ENCODE assay signal across 8 cellular contexts in the genomic region with DNA sequence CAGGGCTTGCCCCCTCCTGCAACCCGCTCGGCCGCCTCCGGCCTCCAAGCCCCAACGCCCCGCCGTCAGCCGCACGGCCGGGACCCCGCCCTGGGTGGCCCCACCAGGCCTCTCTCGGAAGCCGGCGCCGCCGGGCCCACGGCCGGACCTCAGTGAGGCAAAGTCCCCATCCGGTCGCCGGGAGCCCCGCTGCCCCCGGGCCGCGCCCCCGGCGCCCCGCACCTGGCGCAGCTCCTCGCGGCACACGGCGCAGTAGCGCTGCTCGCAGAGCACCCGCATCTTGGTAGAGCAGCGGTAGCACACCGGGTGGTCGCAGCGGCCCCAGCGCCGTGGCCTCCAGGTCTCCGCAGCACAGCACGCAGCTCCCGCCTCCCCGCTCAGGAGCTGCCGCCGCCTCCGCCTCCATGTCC. TPM values are rescaled to one million over a fixed set of nuclear protein-coding genes. Genes with fewer than 3 reads are reported as not detected.
DNase-seq lines count a peak whose midpoint lies in the region; ATAC-seq and TF ChIP-seq lines count a peak whose summit lies in the region.

No MANE protein-coding gene starts in this region.

- no peak overlapping the region for H2AFZ ChIP-seq in HCT116 (ENCODE audit: low read depth, low read length, poor library complexity, severe bottlenecking)

- H3K27ac Mint-ChIP-seq in endodermal cell (no peak overlapping the region), neural crest cell (ENCODE audit: unreplicated experiment) (no peak overlapping the region)

- peak; percentile 39 for ATAC-seq in HCT116

- H3K4me3 Mint-ChIP-seq in endodermal cell, result peak overlapping the region; percentile 74
- H3K4me3 Mint-ChIP-seq in neural crest cell, result peak overlapping the region; percentile 88

- H3K9me3 ChIP-seq in HCT116 (ENCODE audit: control insufficient read depth in 1 of 2, insufficient read depth in 1 of 2, low read depth in 1 of 2, low read length in 2 of 2) (no peaks in the 10 kb centered on the region), endodermal cell (ENCODE audit: control insufficient read depth, low read length) (no peaks in the 10 kb centered on the region)

- intact Hi-C loops in HCT116 (cut with micrococcal nuclease), result no loop called here

- H3K4me1 Mint-ChIP-seq in endodermal cell, result peaks cover 23% of the 10 kb centered on the region
- peaks cover 25% of the 10 kb centered on the region for H3K4me1 Mint-ChIP-seq in neural crest cell

- H3K36me3 ChIP-seq in HCT116 (ENCODE audit: control insufficient read depth in 1 of 2, insufficient read depth in 2 of 2, low read length in 2 of 2) (0 out of 4 replicates have a peak, but pooled peaks cover 0 to 7% of the 10 kb centered on the region in 2 experiments), endodermal cell (ENCODE audit: control insufficient read depth, insufficient read depth, low read length) (peaks cover 10% of the 10 kb centered on the region)

- peaks cover 7% of the 10 kb centered on the region for H3K36me3 Mint-ChIP-seq in endodermal cell (ENCODE audit: low read depth)
- H3K36me3 Mint-ChIP-seq in neural crest cell (ENCODE audit: low read depth), result no peaks in the 10 kb centered on the region

- H3K27me3 ChIP-seq in HCT116 (ENCODE audit: insufficient read depth, low read length) (no peaks in the 10 kb centered on the region), endodermal cell (ENCODE audit: control insufficient read depth, insufficient read depth, low read length, poor library complexity, severe bottlenecking) (no peaks in the 10 kb centered on the region)

- H3K9me2 ChIP-seq in HCT116 (ENCODE audit: insufficient read depth), result no peaks in the 10 kb centered on the region

- peaks cover 61% of the 10 kb centered on the region for H3K79me2 ChIP-seq in HCT116 (ENCODE audit: insufficient read depth, low read length)

- H3K27me3 Mint-ChIP-seq in endodermal cell (ENCODE audit: insufficient read depth) (no peaks in the 10 kb centered on the region), neural crest cell (ENCODE audit: low read depth) (no peaks in the 10 kb centered on the region)

- RAD21 ChIA-PET in HCT116 (lab: Charles Lee; ENCODE audit: low non-redundant PET in 1 of 2, low total read pairs in 2 of 2, uncharacterized antibody in 2 of 2, unreplicated experiment in 2 of 2), result no interaction called here

- TF ChIP-seq RAD21 in HCT116 (IDR thresholded peaks at IDR 0.05; ENCODE audit: low read depth), result no peak

- DNase-seq in GM12865 (ENCODE audit: low read depth), result no peak
- no peak for DNase-seq in HCT116 (ENCODE audit: low read depth, low spot score)
- peak; percentile 40 for DNase-seq in OCI-M1 (lab: John Stamatoyannopoulos, UW)
- peak; percentile 70 for DNase-seq in endodermal cell
- no peak for DNase-seq in neural crest cell (ENCODE audit: low read depth, low spot score)
- no peak for DNase-seq in hepatic stellate cell (ENCODE audit: low spot score)
- no peak for DNase-seq in effector CD8-positive, alpha-beta T cell (lab: John Stamatoyannopoulos, UW)
- no peak for DNase-seq in central memory CD4-positive, alpha-beta T cell

- peaks cover 24 to 53% of the 10 kb centered on the region in 2 experiments for H3K4me1 ChIP-seq in HCT116 (ENCODE audit: control insufficient read depth in 1 of 2, insufficient read depth in 2 of 2, low read length in 2 of 2)
- peaks cover 24% of the 10 kb centered on the region for H3K4me1 ChIP-seq in endodermal cell (ENCODE audit: control insufficient read depth, insufficient read depth, low read length)

- no TSS peak for BruUV-seq in HCT116 (replicated peaks; lab: Mats Ljungman, UMichigan)

- peaks cover 9% of the 10 kb centered on the region; the same call in 1 of the 2 replicates for H4K20me1 ChIP-seq in HCT116 (ENCODE audit: insufficient read depth)

- WGBS in endodermal cell (ENCODE audit: insufficient coverage in 1 of 2, insufficient read length in 1 of 2), 2 experiments, result 0% methylated on average over 14 to 49 of the region's 49 CpGs

- H3K4me2 ChIP-seq in HCT116 (ENCODE audit: low read length), result peak overlapping the region; percentile 92

- H3K9me3 Mint-ChIP-seq in endodermal cell, result no peaks in the 10 kb centered on the region
- no peaks in the 10 kb centered on the region for H3K9me3 Mint-ChIP-seq in neural crest cell

- TF ChIP-seq CTCF in GM12865 (IDR thresholded peaks at IDR 0.05; ENCODE audit: insufficient read depth, low read depth, low read length, missing control alignments) (no peak), HCT116 (IDR thresholded peaks at IDR 0.05 in 2 of 3, conservative IDR thresholded peaks at IDR 0.05 in 1 of 3; ENCODE audit: borderline replicate concordance in 1 of 3, insufficient read depth in 1 of 3, low read depth in 2 of 3, low read length in 2 of 3) (no peak), endodermal cell (conservative IDR thresholded peaks at IDR 0.05) (no peak), neural crest cell (conservative IDR thresholded peaks at IDR 0.05) (no peak)

- POLR2A ChIA-PET in HCT116 (lab: Charles Lee), result no interaction called here

- CTCF ChIA-PET in HCT116 (lab: Charles Lee), result no interaction called here

- H3K9ac ChIP-seq in HCT116 (ENCODE audit: low read length) (peak overlapping the region; percentile 97), endodermal cell (ENCODE audit: extremely low read depth, low read length, poor library complexity, severe bottlenecking) (peak overlapping the region; percentile 84)

- H3K4me3 ChIP-seq in GM12865 (ENCODE audit: low read depth, low read length) (peak overlapping the region; percentile 81), HCT116 (replicated peaks in 1 of 2; ENCODE audit: low read depth in 1 of 2, low read length in 2 of 2) (peak overlapping the region; percentile 79 to 87), endodermal cell (ENCODE audit: low read length) (peak overlapping the region; percentile 96)

- TF ChIP-seq POLR2A in HCT116 (IDR thresholded peaks at IDR 0.05; ENCODE audit: borderline replicate concordance, extremely low read depth, insufficient read depth, insufficient read length), result no peak

- H3K27ac ChIP-seq in HCT116 (ENCODE audit: low read depth, low read length) (peak overlapping the region; percentile 92), endodermal cell (ENCODE audit: low read depth, low read length) (peak overlapping the region; percentile 29)

TF ChIP-seq in HCT116, 20 proteins besides CTCF, POLR2A, EP300 and RAD21:
- TF ChIP-seq FOSL1 (IDR thresholded peaks at IDR 0.05; ENCODE audit: low read depth), result no peak
- TF ChIP-seq ZFX (IDR thresholded peaks at IDR 0.05), result peak; percentile 87; the same call in 1 of the 2 replicates

RNA-seq across cellular contexts. Expression of gene ZNF598, which starts 0.3 kb away (rescaled TPM):
- total RNA-seq in HCT116 (2021; ENCODE audit: unreplicated experiment) (57.4 TPM), endodermal cell (10 to 100 TPM; 45.6 to 49.5 TPM), neural crest cell (55.7 and 62.5 TPM in 2 replicates)
- polyA plus RNA-seq in HCT116 (2012), result 32.0 and 33.0 TPM in 2 replicates
- polyA plus RNA-seq in endodermal cell (2013, experiment 1 of 2), result 33.5 TPM
- 27.9 TPM for polyA plus RNA-seq in endodermal cell (2013, experiment 2 of 2)

RNA-seq across cellular contexts. Expression of gene NPW, which starts 10.3 kb away (rescaled TPM):
- 226 TPM for total RNA-seq in HCT116 (2021; ENCODE audit: unreplicated experiment)
- 110 and 125 TPM in 2 replicates for polyA plus RNA-seq in HCT116 (2012)
- total RNA-seq in endodermal cell, result 1 to 10 TPM; 1.2 to 1.9 TPM
- polyA plus RNA-seq in endodermal cell (2013, experiment 1 of 2), result 2.0 TPM
- polyA plus RNA-seq in endodermal cell (2013, experiment 2 of 2), result 1.6 TPM
- total RNA-seq in neural crest cell, result 0.82 and 1.3 TPM in 2 replicates

RNA-seq across cellular contexts. Expression of gene NHERF2, which starts 17.4 kb away (rescaled TPM):
- total RNA-seq in HCT116 (2021; ENCODE audit: unreplicated experiment) (58.4 TPM), endodermal cell (10 to 100 TPM; 20.1 to 25.5 TPM), neural crest cell (7.6 and 8.1 TPM in 2 replicates)
- polyA plus RNA-seq in HCT116 (2012), result 45.9 and 52.4 TPM in 2 replicates
- polyA plus RNA-seq in endodermal cell (2013, experiment 1 of 2), result 13.4 TPM
- polyA plus RNA-seq in endodermal cell (2013, experiment 2 of 2), result 11.3 TPM

RNA-seq across cellular contexts. Expression of gene SYNGR3, which starts 19.5 kb away (rescaled TPM):
- total RNA-seq in HCT116 (2021; ENCODE audit: unreplicated experiment) (11.5 TPM), endodermal cell (10 to 100 TPM in 1 of 2 donors, 1 to 10 TPM in 1; 7.0 to 11.2 TPM), neural crest cell (2.1 and 2.2 TPM in 2 replicates)
- 9.1 and 9.9 TPM in 2 replicates for polyA plus RNA-seq in HCT116 (2012)
- polyA plus RNA-seq in endodermal cell (2013, experiment 1 of 2), result 4.8 TPM
- polyA plus RNA-seq in endodermal cell (2013, experiment 2 of 2), result 3.7 TPM

RNA-seq across cellular contexts. Expression of gene GFER, which starts 25.3 kb away (rescaled TPM):
- total RNA-seq in HCT116 (2021; ENCODE audit: unreplicated experiment), result 47.3 TPM
- polyA plus RNA-seq in HCT116 (2012), result 54.3 and 65.9 TPM in 2 replicates
- total RNA-seq in endodermal cell, result 10 to 100 TPM; 40.3 to 45.5 TPM
- polyA plus RNA-seq in endodermal cell (2013, experiment 1 of 2), result 26.2 TPM
- 27.4 TPM for polyA plus RNA-seq in endodermal cell (2013, experiment 2 of 2)
- total RNA-seq in neural crest cell, result 42.5 and 43.3 TPM in 2 replicates

Comparison
In these comparisons a context has a peak if more than half of its experiments do, and no peak if none do; other contexts are left out.
1. DNase-seq: peak in OCI-M1 (single experiment) and endodermal cell (single experiment); none in GM12865 (single experiment), HCT116 (single experiment), neural crest cell (single experiment), hepatic stellate cell (single experiment), effector CD8-positive, alpha-beta T cell (single experiment) and central memory CD4-positive, alpha-beta T cell (single experiment).
2. RNA of gene NPW, which starts 10.3 kb away (total RNA-seq): 226 TPM in HCT116 (single experiment); 1.2 to 1.9 TPM in endodermal cell and 0.82 to 1.3 TPM in neural crest cell; every median in the first group is over 10 times any median in the second.
3. Peak in every context shown above with its lines, with median percentiles within 50 percentile points of each other: H3K4me3 ChIP-seq.